In the genomic region with DNA sequence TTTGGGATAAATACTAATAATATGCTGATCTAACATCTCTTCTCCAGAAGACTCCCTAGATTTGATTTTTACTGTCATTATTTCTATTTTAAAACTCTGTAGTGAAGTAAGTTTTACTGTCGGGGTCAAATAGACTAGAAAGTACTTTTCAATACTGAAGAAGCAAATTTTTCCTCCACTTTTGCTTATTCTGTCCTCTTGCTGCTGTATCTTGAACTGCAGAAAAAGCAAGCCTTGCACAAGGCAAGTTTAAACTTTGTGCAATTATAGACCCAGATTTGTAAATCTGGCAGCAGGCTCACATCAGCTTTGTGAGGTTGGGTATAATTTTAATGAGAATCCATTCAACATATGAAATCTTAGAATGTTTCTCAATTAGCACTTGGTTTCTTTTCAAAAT, we compare ENCODE assay signal across 22 cellular contexts.
A peak's percentile ranks its signal among the peaks of the same experiment; 100 is the strongest.
DNase-seq lines count a peak whose midpoint lies in the region; ATAC-seq and TF ChIP-seq lines count a peak whose summit lies in the region.
"Had no signal": no experiment of that assay in that cellular context is flagged by ENCODE, and none has a peak within 500 bp of the region (broad histone marks: within the 10 kb centered on the region; RNA-seq: fewer than 3 reads in every experiment).

No MANE protein-coding gene starts in this region.

- no peaks in the 10 kb centered on the region for H3K9me3 Mint-ChIP-seq in chondrocyte (ENCODE audit: low read depth)
- H3K9me3 Mint-ChIP-seq: CD4-positive, alpha-beta T cell; CD8-positive, alpha-beta memory T cell; GM23338 had no signal

- no peak overlapping the region for H2AFZ ChIP-seq in osteoblast (ENCODE audit: low read length)
- no peak overlapping the region for H2AFZ ChIP-seq in mesenchymal stem cell (ENCODE audit: low read depth, low read length)
- H2AFZ ChIP-seq: GM23338 had no signal

- no peaks in the 10 kb centered on the region for H3K9me3 ChIP-seq in osteoblast (ENCODE audit: low read depth, low read length)
- H3K9me3 ChIP-seq in tibial artery, result no peaks in the 10 kb centered on the region
- no peaks in the 10 kb centered on the region for H3K9me3 ChIP-seq in mesenchymal stem cell (ENCODE audit: control insufficient read depth, low read length)
- H3K9me3 ChIP-seq: BE2C; BLaER1 treated with 17β-estradiol and CSF1 and Interleukin-3, amounts not matched to agents 10 nM and 100 nM; HAP-1 had no signal

- no peak overlapping the region for H3K27ac Mint-ChIP-seq in chondrocyte (ENCODE audit: unreplicated experiment)
- H3K27ac Mint-ChIP-seq: CD14-positive monocyte; CD4-positive, alpha-beta T cell; GM23338 had no signal

- H2BK5ac ChIP-seq in mesenchymal stem cell (ENCODE audit: low read depth, low read length, poor library complexity, severe bottlenecking), result no peak overlapping the region

- H3K36me3 ChIP-seq in osteoblast (ENCODE audit: insufficient read depth, low read length) (no peaks in the 10 kb centered on the region), tibial artery (no peaks in the 10 kb centered on the region), mesenchymal stem cell (ENCODE audit: control insufficient read depth in 1 of 2, insufficient read depth in 2 of 2, low read depth in 1 of 2, low read length in 2 of 2) (no peaks in the 10 kb centered on the region)
- H3K36me3 ChIP-seq: BE2C; BLaER1 treated with 17β-estradiol and CSF1 and Interleukin-3, amounts not matched to agents 10 nM and 100 nM; HAP-1 had no signal

- no peak overlapping the region for H3K23ac ChIP-seq in mesenchymal stem cell (ENCODE audit: low read length in 2 of 2)

- TF ChIP-seq CTCF in AG10803 (conservative IDR thresholded peaks at IDR 0.05; ENCODE audit: low read length), result 0 out of 2 replicates have a peak, but pooled peaks have one; percentile 6
- TF ChIP-seq CTCF in chondrocyte (IDR thresholded peaks at IDR 0.05), result peak; percentile 55
- peak; percentile 16 for TF ChIP-seq CTCF in osteoblast (IDR thresholded peaks at IDR 0.05; ENCODE audit: extremely low read depth, low read depth, low read length)
- TF ChIP-seq CTCF in tibial artery (IDR thresholded peaks at IDR 0.05), result peak; percentile 50 to 56

- DNase-seq in AG10803 (ENCODE audit: low read depth) (no peak), chondrocyte (ENCODE audit: low spot score) (no peak), osteoblast (ENCODE audit: insufficient read length, low spot score, missing footprints) (no peak), tibial artery (no peak), H4 (ENCODE audit: low spot score) (no peak), mesenchymal stem cell (no peak)
- DNase-seq: AML-193; BE2C; CD4-positive, alpha-beta T cell; CD8-positive, alpha-beta memory T cell; DMS 273 treated with DMSO at 0.1 percent for 48 hours; DMS79; EL; GDM1 had no signal

- no peak overlapping the region for H2AK5ac ChIP-seq in mesenchymal stem cell (ENCODE audit: low read length, severe bottlenecking)

- H3K18ac ChIP-seq in mesenchymal stem cell (ENCODE audit: low read depth in 1 of 2, low read length in 2 of 2), result no peak overlapping the region

- no peaks in the 10 kb centered on the region for H3K79me1 ChIP-seq in mesenchymal stem cell (replicated peaks; ENCODE audit: low read length, poor library complexity, severe bottlenecking)

- H3K4me1 ChIP-seq in osteoblast (ENCODE audit: insufficient read depth, low read length) (no peaks in the 10 kb centered on the region), tibial artery (peaks cover 0 to 63% (median 10%) of the 10 kb centered on the region in 4 donors), mesenchymal stem cell (ENCODE audit: control insufficient read depth, insufficient read depth, low read depth, low read length) (no peaks in the 10 kb centered on the region)
- H3K4me1 ChIP-seq: BE2C; BLaER1 treated with 17β-estradiol and CSF1 and Interleukin-3, amounts not matched to agents 10 nM and 100 nM; HAP-1 had no signal

- no peak overlapping the region for H2BK15ac ChIP-seq in mesenchymal stem cell (ENCODE audit: low read depth, poor library complexity, severe bottlenecking)

- intact Hi-C loops in tibial artery (cut with DNase I; ENCODE audit: low total_unique reads), result loop anchor here (5.0 kb wide), 1 partner anchor 147 kb away; no protein-coding TSS in a partner anchor

- no peak for ATAC-seq in HG03378 (IDR thresholded peaks at IDR 0.05; ENCODE audit: unreplicated experiment)
- no peak for ATAC-seq in GM18870 (IDR thresholded peaks at IDR 0.05; ENCODE audit: unreplicated experiment)
- ATAC-seq: GM12878, GM23338 had no signal

- H2BK120ac ChIP-seq in mesenchymal stem cell (ENCODE audit: low read depth, low read length), result no peak overlapping the region

- no peak overlapping the region for H3K4me3 Mint-ChIP-seq in chondrocyte (ENCODE audit: unreplicated experiment)
- H3K4me3 Mint-ChIP-seq: CD14-positive monocyte; CD4-positive, alpha-beta T cell; CD8-positive, alpha-beta memory T cell; GM23338 had no signal

- no peaks in the 10 kb centered on the region for H3K79me2 ChIP-seq in osteoblast (ENCODE audit: insufficient read depth, low read length)

- WGBS in mesenchymal stem cell, result 83% methylated on average over 1 of the region's 1 CpG

- H3K27ac ChIP-seq in osteoblast (ENCODE audit: low read depth, low read length), result no peak overlapping the region
- H3K27ac ChIP-seq in tibial artery, result peak overlapping the region; percentile 18 to 93
- no peak overlapping the region for H3K27ac ChIP-seq in mesenchymal stem cell (ENCODE audit: low read length, poor library complexity, severe bottlenecking)
- H3K27ac ChIP-seq: 22Rv1; BLaER1 treated with 17β-estradiol and CSF1 and Interleukin-3, amounts not matched to agents 10 nM and 100 nM had no signal

- no peak overlapping the region for H2BK12ac ChIP-seq in mesenchymal stem cell (ENCODE audit: low read length in 2 of 2)

- H3K4me1 Mint-ChIP-seq in chondrocyte (ENCODE audit: low read depth), result peaks cover 43% of the 10 kb centered on the region
- H3K4me1 Mint-ChIP-seq: CD14-positive monocyte had no signal

- H4K91ac ChIP-seq in mesenchymal stem cell (ENCODE audit: low read length), result no peak overlapping the region

- no peak overlapping the region for H4K8ac ChIP-seq in mesenchymal stem cell (ENCODE audit: low read length)

- peaks cover 60% of the 10 kb centered on the region for H3K27me3 ChIP-seq in osteoblast (ENCODE audit: insufficient read depth, low read length)
- no peaks in the 10 kb centered on the region for H3K27me3 ChIP-seq in tibial artery
- peaks cover 26 to 37% of the 10 kb centered on the region in 2 experiments for H3K27me3 ChIP-seq in mesenchymal stem cell (ENCODE audit: control insufficient read depth in 1 of 2, insufficient read depth in 1 of 2, low read length in 2 of 2)

- peaks cover 8% of the 10 kb centered on the region for H3K36me3 Mint-ChIP-seq in chondrocyte (ENCODE audit: low read depth)
- H3K36me3 Mint-ChIP-seq: CD14-positive monocyte; CD8-positive, alpha-beta memory T cell had no signal

- H3K4me2 ChIP-seq in osteoblast (ENCODE audit: insufficient read depth, low read length), result no peak overlapping the region
- H3K4me2 ChIP-seq in mesenchymal stem cell (ENCODE audit: low read length, poor library complexity, severe bottlenecking), result no peak overlapping the region
- H3K4me2 ChIP-seq: BLaER1 treated with 17β-estradiol and CSF1 and Interleukin-3, amounts not matched to agents 10 nM and 100 nM; GM23338 had no signal

- H3K27me3 Mint-ChIP-seq in chondrocyte (ENCODE audit: low read depth), result no peaks in the 10 kb centered on the region

- H4K20me1 ChIP-seq in osteoblast (ENCODE audit: insufficient read depth, low read length), result no peaks in the 10 kb centered on the region
- H4K20me1 ChIP-seq: BLaER1 treated with 17β-estradiol and CSF1 and Interleukin-3, amounts not matched to agents 10 nM and 100 nM had no signal

- H3K9ac ChIP-seq in mesenchymal stem cell (ENCODE audit: low read length), result no peak overlapping the region
- H3K9ac ChIP-seq: BLaER1 treated with 17β-estradiol and CSF1 and Interleukin-3, amounts not matched to agents 10 nM and 100 nM had no signal

- H3K4me3 ChIP-seq in AG10803 (ENCODE audit: low read length) (no peak overlapping the region), osteoblast (ENCODE audit: insufficient read depth, low read length) (no peak overlapping the region), tibial artery (no peak overlapping the region), mesenchymal stem cell (ENCODE audit: insufficient read depth in 1 of 2, low read depth in 1 of 2, low read length in 2 of 2) (no peak overlapping the region)
- H3K4me3 ChIP-seq: BLaER1 treated with 17β-estradiol and CSF1 and Interleukin-3, amounts not matched to agents 10 nM and 100 nM; GM12878; GM23338; HAP-1 had no signal

- H3K4ac ChIP-seq in mesenchymal stem cell (ENCODE audit: low read depth in 1 of 2, low read length in 2 of 2), result no peak overlapping the region

- H3K14ac ChIP-seq in mesenchymal stem cell (ENCODE audit: low read length in 2 of 2), result no peak overlapping the region

Comparison
In these comparisons a context has a peak if more than half of its experiments do, and no peak if none do; other contexts are left out.
1. H3K27ac ChIP-seq: peak in tibial artery (2 of 2); none in osteoblast (single experiment) and mesenchymal stem cell (single experiment).
2. Peak in every context shown above with its lines, with median percentiles within 50 percentile points of each other: CTCF ChIP-seq.